In genomic region chr7:39904077-39904486, GRCh38 we compare ENCODE assay signal across 16 cellular contexts.
"Had no signal": no experiment of that assay in that cellular context is flagged by ENCODE, and none has a peak within 500 bp of the region (broad histone marks: within the 10 kb centered on the region; RNA-seq: fewer than 3 reads in every experiment).

No MANE protein-coding gene starts in this region.

- ATAC-seq: activated CD8-positive, alpha-beta memory T cell treated with anti-CD3 and anti-CD28 coated beads, Interleukin-2, amount 10 ng/mL, durations not matched to agents 7 days and 5 days; activated naive CD4-positive, alpha-beta T cell treated with anti-CD3 and anti-CD28 coated beads, Interleukin-2, amount 50 U/mL, for 72 hours; esophagus mucosa; natural killer cell treated with Interleukin-12 subunit alpha and Interleukin-12 subunit beta and Interleukin-15 and Interleukin-18, amount 100 ng/mL, for 72 hours; sciatic nerve had no signal

- FAIRE-seq: endometrium had no signal

- H3K4me3 ChIP-seq: prostate gland, testis had no signal

- DNase-seq: activated CD4-positive, alpha-beta T cell treated with anti-CD3 and anti-CD28 coated beads, Interleukin-2, amount 50 U/mL, for 48 hours; activated CD4-positive, CD25-positive, alpha-beta regulatory T cell treated with anti-CD3 and anti-CD28 coated beads, Interleukin-2, amount 50 U/mL, for 72 hours; activated CD8-positive, alpha-beta memory T cell treated with anti-CD3 and anti-CD28 coated beads, Interleukin-2, amount 10 ng/mL, durations not matched to agents 7 days and 5 days; activated effector memory CD4-positive, alpha-beta T cell treated with Interleukin-2 at 50 U/mL for 16 hours; activated T-cell treated with anti-CD3 and anti-CD28 coated beads, Interleukin-2, amount 50 U/mL, for 24 hours; amygdala; nucleus accumbens; stimulated activated CD4-positive, alpha-beta T cell treated with anti-CD3 and anti-CD28 coated beads, Interleukin-12 subunit alpha, Interleukin-12 subunit beta, amount 100 ng/mL, for 4 hours; stimulated activated CD4-positive, alpha-beta T cell treated with anti-CD3 and anti-CD28 coated beads, Interleukin-2, amount 100 ng/mL, for 48 hours; testis had no signal
